ENCODE assay signal across 9 cellular contexts in genomic region chr9:111662851-111663823, GRCh38. TPM values are rescaled to one million over a fixed set of nuclear protein-coding genes. Genes with fewer than 3 reads are reported as not detected.
DNase-seq lines count a peak whose midpoint lies in the region; ATAC-seq and TF ChIP-seq lines count a peak whose summit lies in the region.
"Had no signal": no experiment of that assay in that cellular context is flagged by ENCODE, and none has a peak within 500 bp of the region (broad histone marks: within the 10 kb centered on the region; RNA-seq: fewer than 3 reads in every experiment).

No MANE protein-coding gene starts in this region.

- H3K4me3 ChIP-seq in vagina: peak overlapping the region in 1 of 2 donors; percentile 59

- no peak for ATAC-seq in left lobe of liver

- no peak for TF ChIP-seq CTCF in vagina (IDR thresholded peaks at IDR 0.05)

- intact Hi-C loops in vagina (cut with DNase I): no loop called here

- peak; percentile 32 for DNase-seq in stimulated activated CD4-positive, alpha-beta T cell treated with anti-CD3 and anti-CD28 coated beads, Interleukin-15, amount 100 ng/mL, for 24 hours
- DNase-seq in stimulated activated CD4-positive, alpha-beta T cell treated with anti-CD3 and anti-CD28 coated beads, Interleukin-4, amount 100 ng/mL, for 24 hours: no peak
- DNase-seq in kidney tubule cell (ENCODE audit: low spot score) (peak; percentile 63), vagina (ENCODE audit: extremely low spot score in 2 of 2) (no peak), left lobe of liver (ENCODE audit: low spot score) (no peak), NCI-H1694 treated with DMSO at 0.1 percent for 48 hours (lab: John Stamatoyannopoulos, UW) (no peak)
- DNase-seq in stimulated activated CD8-positive, alpha-beta memory T cell treated with anti-CD3 and anti-CD28 coated beads, Interleukin-4, amount 100 ng/mL, for 48 hours: no peak
- DNase-seq: T1000 had no signal

- peaks cover 0 to 11% of the 10 kb centered on the region in 2 donors for H3K36me3 ChIP-seq in vagina

- TF ChIP-seq POLR2A in vagina (IDR thresholded peaks at IDR 0.05): no peak

- WGBS in adipose tissue, 3 donors: 45 to 53% (median 51%) methylated on average over 10 of the region's 10 CpGs

- H3K27ac ChIP-seq in adipose tissue (ENCODE audit: low read depth, low read length): peak overlapping the region; percentile 9
- peak overlapping the region; percentile 60 for H3K27ac ChIP-seq in vagina

- H3K9me3 ChIP-seq in vagina: no peaks in the 10 kb centered on the region

- no peaks in the 10 kb centered on the region for H3K27me3 ChIP-seq in vagina

- H3K4me1 ChIP-seq in vagina: peaks cover 11% of the 10 kb centered on the region

RNA-seq across cellular contexts. Expression of gene GNG10, which starts 1.7 kb away (rescaled TPM):
- polyA plus RNA-seq in adipose tissue: 100 to 1,000 TPM in 1 of 3 donors, 10 to 100 TPM in 2; 15.0 to 147 (median 57.2) TPM
- total RNA-seq in vagina (35.6 TPM), left lobe of liver (6.3 TPM)

RNA-seq across cellular contexts. Expression of gene DNAJC25, which starts 32.0 kb away (rescaled TPM):
- 1 to 10 TPM; 4.1 to 8.0 (median 6.0) TPM for polyA plus RNA-seq in adipose tissue
- total RNA-seq in vagina (6.1 TPM), left lobe of liver (21.7 TPM)

Comparison
In these comparisons a context has a peak if more than half of its experiments do, and no peak if none do; other contexts are left out.
1. DNase-seq: peak in stimulated activated CD4-positive, alpha-beta T cell treated with anti-CD3 and anti-CD28 coated beads, Interleukin-15, amount 100 ng/mL, for 24 hours (single experiment) and kidney tubule cell (single experiment); none in stimulated activated CD4-positive, alpha-beta T cell treated with anti-CD3 and anti-CD28 coated beads, Interleukin-4, amount 100 ng/mL, for 24 hours (single experiment), vagina (0 of 2), left lobe of liver (single experiment), NCI-H1694 treated with DMSO at 0.1 percent for 48 hours (single experiment) and stimulated activated CD8-positive, alpha-beta memory T cell treated with anti-CD3 and anti-CD28 coated beads, Interleukin-4, amount 100 ng/mL, for 48 hours (single experiment).